ENCODE assay signal across 7 cellular contexts in the genomic region with DNA sequence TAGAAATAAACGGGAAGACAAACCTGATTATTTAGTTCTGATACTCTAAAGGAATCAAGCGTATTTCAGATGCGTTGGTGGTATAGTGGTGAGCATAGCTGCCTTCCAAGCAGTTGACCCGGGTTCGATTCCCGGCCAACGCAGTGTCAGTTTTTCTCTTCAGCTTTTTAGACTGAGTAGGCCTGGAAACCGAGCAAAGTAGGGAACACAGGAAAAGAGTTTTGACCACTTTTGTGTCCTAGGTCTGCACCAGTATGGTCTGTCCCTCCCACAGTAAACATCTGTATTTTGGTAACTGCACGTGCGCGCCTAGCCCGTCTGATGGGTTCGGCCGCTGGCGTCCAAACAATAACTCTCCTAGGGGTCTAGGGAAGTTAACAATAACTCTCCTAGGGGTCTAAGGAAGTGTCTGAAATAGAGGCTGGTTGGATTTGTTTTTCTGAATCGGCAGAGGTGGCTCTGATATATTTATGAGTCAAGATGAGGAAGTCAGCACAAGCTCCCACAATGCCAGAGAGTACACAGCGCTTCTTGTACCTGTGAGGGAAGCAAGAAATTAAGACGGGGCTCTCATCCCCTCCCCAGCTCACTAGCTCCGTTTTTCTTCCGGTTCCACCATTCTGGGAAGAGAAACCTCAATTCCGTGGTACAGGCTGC. TPM values are rescaled to one million over a fixed set of nuclear protein-coding genes. Genes with fewer than 3 reads are reported as not detected.
DNase-seq lines count a peak whose midpoint lies in the region; ATAC-seq and TF ChIP-seq lines count a peak whose summit lies in the region.

No MANE protein-coding gene starts in this region.

- H3K27ac Mint-ChIP-seq in IgD-negative memory B cell, result peak overlapping the region; percentile 98 to 99 (median 99)
- H3K27ac Mint-ChIP-seq in naive thymus-derived CD4-positive, alpha-beta T cell, result peak overlapping the region; percentile 93 to 100 (median 98)
- H3K27ac Mint-ChIP-seq in stimulated activated naive B cell treated with anti-CD40 and anti-IgM and Interleukin-4, amounts not matched to agents 10 μg/mL and 1 μg/mL and 100 μg/mL, for 72 hours, result peak overlapping the region; percentile 100

- H3K4me1 Mint-ChIP-seq in IgD-negative memory B cell, result peaks cover 27 to 46% (median 28%) of the 10 kb centered on the region in 3 donors
- peaks cover 7 to 49% (median 39%) of the 10 kb centered on the region in 7 donors for H3K4me1 Mint-ChIP-seq in naive thymus-derived CD4-positive, alpha-beta T cell
- peaks cover 34 to 49% of the 10 kb centered on the region in 2 donors for H3K4me1 Mint-ChIP-seq in stimulated activated naive B cell treated with anti-CD40 and anti-IgM and Interleukin-4, amounts not matched to agents 10 μg/mL and 1 μg/mL and 100 μg/mL, for 72 hours

- TF ChIP-seq POLR2A in esophagus muscularis mucosa (IDR thresholded peaks at IDR 0.05; ENCODE audit: low read depth), result no peak

- under 1% methylated on average over 21 of the region's 21 CpGs for WGBS in esophagus muscularis mucosa

- no peaks in the 10 kb centered on the region for H3K79me2 ChIP-seq in PC-3 (ENCODE audit: low read length)

- TF ChIP-seq EP300 in esophagus muscularis mucosa (IDR thresholded peaks at IDR 0.05), result no peak

- H3K9me3 ChIP-seq in PC-3 (ENCODE audit: low read length), result no peaks in the 10 kb centered on the region
- no peaks in the 10 kb centered on the region for H3K9me3 ChIP-seq in esophagus muscularis mucosa
- H3K9me3 ChIP-seq in naive thymus-derived CD4-positive, alpha-beta T cell (ENCODE audit: control insufficient read depth in 2 of 3, low read length in 3 of 3), result no peaks in the 10 kb centered on the region

- CTCF ChIA-PET in PC-3 (lab: Charles Lee), result interaction anchor here (0.8 kb wide), 1 partner anchor 145 kb away, joined by 4 read pairs; no protein-coding TSS in a partner anchor
- CTCF ChIA-PET in naive thymus-derived CD4-positive, alpha-beta T cell (lab: Charles Lee), result interaction anchor here (0.7 to 1.8 kb wide), 8 partner anchors 13 to 192 kb away, joined by 3 to 6 read pairs (median 4); a partner anchor contains a TSS

- peak overlapping the region; percentile 46 for H3K9ac ChIP-seq in PC-3 (ENCODE audit: low read length)

- ATAC-seq in GM18861 (IDR thresholded peaks at IDR 0.05; ENCODE audit: unreplicated experiment) (peak; percentile 32), PC-3 (peak; percentile 40)
- peak; percentile 66 for ATAC-seq in naive thymus-derived CD4-positive, alpha-beta T cell
- ATAC-seq in stimulated activated naive B cell treated with anti-CD40 and anti-IgM and Interleukin-4, amounts not matched to agents 10 μg/mL and 1 μg/mL and 100 μg/mL, for 72 hours (replicated peaks), result peak; percentile 59 to 62

- peak overlapping the region; percentile 91 for H3K4me2 ChIP-seq in PC-3 (ENCODE audit: low read length)

- H3K27me3 Mint-ChIP-seq in IgD-negative memory B cell, result no peaks in the 10 kb centered on the region
- H3K27me3 Mint-ChIP-seq in naive thymus-derived CD4-positive, alpha-beta T cell, result peaks cover 0 to 32% (median 0%) of the 10 kb centered on the region in 5 donors
- H3K27me3 Mint-ChIP-seq in stimulated activated naive B cell treated with anti-CD40 and anti-IgM and Interleukin-4, amounts not matched to agents 10 μg/mL and 1 μg/mL and 100 μg/mL, for 72 hours, result peaks cover 0 to 14% of the 10 kb centered on the region in 2 donors

- H3K9me3 Mint-ChIP-seq in IgD-negative memory B cell, result peaks cover 0 to 6% (median 0%) of the 10 kb centered on the region in 3 donors
- H3K9me3 Mint-ChIP-seq in naive thymus-derived CD4-positive, alpha-beta T cell, result peaks cover 0 to 31% (median 0%) of the 10 kb centered on the region in 11 donors
- H3K9me3 Mint-ChIP-seq in stimulated activated naive B cell treated with anti-CD40 and anti-IgM and Interleukin-4, amounts not matched to agents 10 μg/mL and 1 μg/mL and 100 μg/mL, for 72 hours, result no peaks in the 10 kb centered on the region

- H3K36me3 Mint-ChIP-seq in IgD-negative memory B cell, result peaks cover 4% of the 10 kb centered on the region
- H3K36me3 Mint-ChIP-seq in naive thymus-derived CD4-positive, alpha-beta T cell, result peaks cover 0 to 9% (median 0%) of the 10 kb centered on the region in 5 donors
- peaks cover 10 to 26% of the 10 kb centered on the region in 2 donors for H3K36me3 Mint-ChIP-seq in stimulated activated naive B cell treated with anti-CD40 and anti-IgM and Interleukin-4, amounts not matched to agents 10 μg/mL and 1 μg/mL and 100 μg/mL, for 72 hours

- intact Hi-C loops in PC-3 (cut with micrococcal nuclease) (no loop called here), esophagus muscularis mucosa (cut with DNase I) (no loop called here)
- intact Hi-C loops in naive thymus-derived CD4-positive, alpha-beta T cell (cut with micrococcal nuclease), result loop anchor here in 1 of 2 donors (1.0 kb wide), 2 partner anchors 15 to 110 kb away; a partner anchor contains a TSS

- H3K36me3 ChIP-seq in PC-3 (ENCODE audit: low read depth, low read length), result no peaks in the 10 kb centered on the region
- no peaks in the 10 kb centered on the region for H3K36me3 ChIP-seq in esophagus muscularis mucosa
- peaks cover 0 to 4% (median 0%) of the 10 kb centered on the region in 3 experiments for H3K36me3 ChIP-seq in naive thymus-derived CD4-positive, alpha-beta T cell (ENCODE audit: control insufficient read depth in 2 of 3, insufficient read depth in 3 of 3, low read length in 3 of 3)

- H3K4me3 ChIP-seq in PC-3 (ENCODE audit: low read length), result peak overlapping the region; percentile 79
- H3K4me3 ChIP-seq in esophagus muscularis mucosa, result peak overlapping the region; percentile 63 to 75 (median 70)
- H3K4me3 ChIP-seq in naive thymus-derived CD4-positive, alpha-beta T cell (ENCODE audit: low read length), result peak overlapping the region; percentile 87

- H3K4me3 Mint-ChIP-seq in IgD-negative memory B cell, result peak overlapping the region; percentile 88 to 99 (median 96)
- peak overlapping the region; percentile 95 to 99 (median 97) for H3K4me3 Mint-ChIP-seq in naive thymus-derived CD4-positive, alpha-beta T cell
- H3K4me3 Mint-ChIP-seq in stimulated activated naive B cell treated with anti-CD40 and anti-IgM and Interleukin-4, amounts not matched to agents 10 μg/mL and 1 μg/mL and 100 μg/mL, for 72 hours, result peak overlapping the region; percentile 95 to 100

- H3K27me3 ChIP-seq in PC-3 (ENCODE audit: low read length), result no peaks in the 10 kb centered on the region
- H3K27me3 ChIP-seq in esophagus muscularis mucosa, result no peaks in the 10 kb centered on the region
- no peaks in the 10 kb centered on the region for H3K27me3 ChIP-seq in naive thymus-derived CD4-positive, alpha-beta T cell (ENCODE audit: control insufficient read depth in 2 of 2, insufficient read depth in 2 of 2, low read length in 2 of 2)

- H3K27ac ChIP-seq in PC-3 (ENCODE audit: low read length) (peak overlapping the region; percentile 18), esophagus muscularis mucosa (replicated peaks in 1 of 4) (peak overlapping the region; percentile 86 to 95 (median 91))
- peak overlapping the region; percentile 69 for H3K27ac ChIP-seq in naive thymus-derived CD4-positive, alpha-beta T cell (ENCODE audit: low read depth, low read length)

- no peaks in the 10 kb centered on the region for H4K20me1 ChIP-seq in PC-3 (ENCODE audit: low read length)

- no peak for TF ChIP-seq CTCF in PC-3 (conservative IDR thresholded peaks at IDR 0.05; ENCODE audit: low read depth, low read length)
- TF ChIP-seq CTCF in esophagus muscularis mucosa (IDR thresholded peaks at IDR 0.05), result no peak

- POLR2A ChIA-PET in PC-3 (lab: Charles Lee; ENCODE audit: unreplicated experiment), result interaction anchor here (0.6 to 1.4 kb wide), 2 partner anchors 15 to 79 kb away, joined by 4 to 7 read pairs; no protein-coding TSS in a partner anchor
- POLR2A ChIA-PET in naive thymus-derived CD4-positive, alpha-beta T cell (lab: Charles Lee), result interaction anchor here (1.0 to 6.4 kb wide), 17 partner anchors 12 to 213 kb away, joined by 3 to 109 read pairs (median 9); a partner anchor contains a TSS

- DNase-seq in PC-3, result peak; percentile 97
- peak; percentile 77 for DNase-seq in activated T-cell treated with anti-CD3 and anti-CD28 coated beads, Interleukin-2, amount 50 U/mL, for 1 hour
- DNase-seq in esophagus muscularis mucosa (ENCODE audit: extremely low spot score), result no peak
- peak; percentile 52 to 88 (median 83) for DNase-seq in naive thymus-derived CD4-positive, alpha-beta T cell
- peak; percentile 66 for DNase-seq in stimulated activated naive B cell treated with anti-CD40 and anti-IgM and Interleukin-4, amounts not matched to agents 10 μg/mL and 1 μg/mL and 100 μg/mL, for 72 hours

- BruUV-seq in PC-3 (replicated peaks; lab: Mats Ljungman, UMichigan), result no TSS peak

- peak overlapping the region; percentile 90 for H2AFZ ChIP-seq in PC-3 (ENCODE audit: low read length)

- peaks cover 6% of the 10 kb centered on the region for H3F3A ChIP-seq in PC-3 (ENCODE audit: low read length, unreplicated experiment)

- H3K9me2 ChIP-seq in PC-3 (replicated peaks; ENCODE audit: low read length), result no peaks in the 10 kb centered on the region

- H3K4me1 ChIP-seq in PC-3 (ENCODE audit: insufficient read depth, low read length) (peaks cover 11% of the 10 kb centered on the region; the same call in 1 of the 2 replicates), esophagus muscularis mucosa (peaks cover 11 to 33% (median 23%) of the 10 kb centered on the region in 4 donors)
- H3K4me1 ChIP-seq in naive thymus-derived CD4-positive, alpha-beta T cell (ENCODE audit: control insufficient read depth in 2 of 2, insufficient read depth in 2 of 2, low read length in 2 of 2), result peaks cover 0 to 6% of the 10 kb centered on the region in 2 donors

RNA-seq across cellular contexts. Expression of a gene that starts 15.6 kb away (rescaled TPM):
- polyA plus RNA-seq in IgD-negative memory B cell, result not detected
- not detected in 2 replicates for total RNA-seq in PC-3 (2014; rRNA removed)
- total RNA-seq in esophagus muscularis mucosa, result not detected
- not detected for total RNA-seq in naive thymus-derived CD4-positive, alpha-beta T cell
- polyA plus RNA-seq in naive thymus-derived CD4-positive, alpha-beta T cell, result not detected

RNA-seq across cellular contexts. Expression of a gene that starts 40.7 kb away (rescaled TPM):
- 3,579 TPM for polyA plus RNA-seq in IgD-negative memory B cell
- 45.3 and 66.6 TPM in 2 replicates for total RNA-seq in PC-3 (2014; rRNA removed)
- 1,000 to 10,000 TPM; 1,186 to 4,171 (median 2,482) TPM for total RNA-seq in esophagus muscularis mucosa
- total RNA-seq in naive thymus-derived CD4-positive, alpha-beta T cell, result 1,000 to 10,000 TPM in 1 of 5 experiments, 100 to 1,000 TPM in 4; 498 to 1,101 (median 659) TPM
- 1,000 to 10,000 TPM; 3,808 to 5,430 TPM for polyA plus RNA-seq in naive thymus-derived CD4-positive, alpha-beta T cell

Comparison
In these comparisons a context has a peak if more than half of its experiments do, and no peak if none do; other contexts are left out.
1. H3K27ac ChIP-seq: peak in every context shown above with its lines; median percentile 91 in esophagus muscularis mucosa; 69 in naive thymus-derived CD4-positive, alpha-beta T cell; 18 in PC-3.